In the genomic region with DNA sequence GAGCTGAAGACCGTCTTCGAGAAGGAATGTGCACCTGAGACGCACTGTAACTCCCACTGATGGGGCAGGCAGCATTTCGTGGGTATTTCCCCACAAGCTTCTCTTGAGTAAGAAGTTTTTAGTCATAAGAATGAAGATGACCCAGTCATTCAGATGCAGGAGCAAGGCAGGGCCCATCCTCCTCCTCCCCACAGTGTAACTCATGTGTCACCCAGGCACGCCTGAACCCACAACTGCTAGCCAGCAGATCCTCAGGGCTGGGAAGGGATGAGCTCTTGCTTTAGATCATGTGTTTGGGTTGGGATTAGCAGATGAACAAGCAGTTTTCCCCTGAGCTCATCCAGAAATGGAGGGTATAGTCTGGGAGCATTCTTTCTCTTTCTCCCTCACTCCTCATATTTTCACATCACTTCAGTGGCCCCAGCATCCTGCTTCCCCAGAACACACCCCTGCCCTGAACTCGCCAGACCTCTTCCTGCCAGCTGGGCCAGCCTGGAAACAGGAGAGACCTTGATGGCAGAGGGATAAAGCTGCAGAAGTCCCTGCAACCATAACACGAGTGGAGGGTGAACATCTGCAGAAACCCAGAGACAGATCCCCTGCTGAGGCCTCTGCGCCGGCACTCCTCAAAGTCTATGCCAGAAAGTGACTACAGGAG, we compare ENCODE assay signal across 16 cellular contexts.
A peak's percentile ranks its signal among the peaks of the same experiment; 100 is the strongest.
DNase-seq lines count a peak whose midpoint lies in the region; ATAC-seq, FAIRE-seq and TF ChIP-seq lines count a peak whose summit lies in the region.
"Had no signal": no experiment of that assay in that cellular context is flagged by ENCODE, and none has a peak within 500 bp of the region (broad histone marks: within the 10 kb centered on the region; RNA-seq: fewer than 3 reads in every experiment).

No MANE protein-coding gene starts in this region.

- no peak overlapping the region for H3K4me3 Mint-ChIP-seq in nephron progenitor cell
- H3K4me3 Mint-ChIP-seq: activated CD8-positive, alpha-beta memory T cell treated with anti-CD3 and anti-CD28 coated beads, Interleukin-2, amount 10 ng/mL, durations not matched to agents 7 days and 5 days; central memory CD8-positive, alpha-beta T cell had no signal

- H3K27ac Mint-ChIP-seq in nephron progenitor cell = peak overlapping the region; percentile 60
- H3K27ac Mint-ChIP-seq: activated CD8-positive, alpha-beta memory T cell treated with anti-CD3 and anti-CD28 coated beads, Interleukin-2, amount 10 ng/mL, durations not matched to agents 7 days and 5 days had no signal

- no peaks in the 10 kb centered on the region for H3K36me3 ChIP-seq in bronchial epithelial cell (ENCODE audit: control insufficient read depth, insufficient read depth, low read length)
- H3K36me3 ChIP-seq in heart right ventricle = peaks cover 0 to 14% (median 0%) of the 10 kb centered on the region in 9 donors

- H3K9me3 Mint-ChIP-seq in nephron progenitor cell = peaks cover 40% of the 10 kb centered on the region

- ATAC-seq in HG03045 (IDR thresholded peaks at IDR 0.05; ENCODE audit: unreplicated experiment) = no peak
- ATAC-seq in heart right ventricle = no peak
- ATAC-seq: activated CD8-positive, alpha-beta memory T cell treated with anti-CD3 and anti-CD28 coated beads, Interleukin-2, amount 10 ng/mL, durations not matched to agents 7 days and 5 days had no signal

- H3K27me3 ChIP-seq in bronchial epithelial cell (ENCODE audit: control insufficient read depth, insufficient read depth, low read length) (no peaks in the 10 kb centered on the region), heart right ventricle (no peaks in the 10 kb centered on the region)

- H3K4me1 Mint-ChIP-seq in nephron progenitor cell = no peaks in the 10 kb centered on the region
- H3K4me1 Mint-ChIP-seq: activated CD8-positive, alpha-beta memory T cell treated with anti-CD3 and anti-CD28 coated beads, Interleukin-2, amount 10 ng/mL, durations not matched to agents 7 days and 5 days had no signal

- 82 to 85% methylated on average over 9 of the region's 9 CpGs for WGBS in heart right ventricle, 2 donors

- FAIRE-seq in bronchial epithelial cell (lab: Jason Lieb, UNC) = peak; percentile 99
- no peak for FAIRE-seq in GM12891 (lab: Jason Lieb, UNC)

- peaks cover 0 to 14% (median 0%) of the 10 kb centered on the region in 11 donors for H3K9me3 ChIP-seq in heart right ventricle
- H3K9me3 ChIP-seq: psoas muscle, SK-N-SH had no signal

- TF ChIP-seq CTCF in AG10803 (conservative IDR thresholded peaks at IDR 0.05; ENCODE audit: low read length) (no peak), bronchial epithelial cell (IDR thresholded peaks at IDR 0.05; ENCODE audit: insufficient read depth, low read length, severe bottlenecking) (no peak), nephron progenitor cell (IDR thresholded peaks at IDR 0.05) (no peak), heart right ventricle (IDR thresholded peaks at IDR 0.05) (no peak)

- peaks cover 24% of the 10 kb centered on the region for H3K36me3 Mint-ChIP-seq in nephron progenitor cell (ENCODE audit: low read depth)
- H3K36me3 Mint-ChIP-seq: activated CD8-positive, alpha-beta memory T cell treated with anti-CD3 and anti-CD28 coated beads, Interleukin-2, amount 10 ng/mL, durations not matched to agents 7 days and 5 days had no signal

- H3K4me1 ChIP-seq in heart right ventricle = peaks cover 0 to 8% (median 1%) of the 10 kb centered on the region in 9 donors
- H3K4me1 ChIP-seq: psoas muscle had no signal

- no peak for TF ChIP-seq POLR2A in GM12891 (IDR thresholded peaks at IDR 0.05; ENCODE audit: low read depth, low read length)

- intact Hi-C loops in heart right ventricle (cut with DNase I) = no loop called here

- DNase-seq in AG10803 (ENCODE audit: low read depth) (peak; percentile 97), HS-5 (ENCODE audit: low read depth) (peak; percentile 86), bronchial epithelial cell (ENCODE audit: low read depth) (peak; percentile 94), nephron progenitor cell (no peak), NCI-H345 (lab: John Stamatoyannopoulos, UW) (no peak), heart right ventricle (no peak), GM12891 (ENCODE audit: insufficient read length, low spot score) (no peak)
- DNase-seq: activated CD8-positive, alpha-beta memory T cell treated with anti-CD3 and anti-CD28 coated beads, Interleukin-2, amount 10 ng/mL, durations not matched to agents 7 days and 5 days; activated naive CD4-positive, alpha-beta T cell treated with anti-CD3 and anti-CD28 coated beads, Interleukin-2, amount 50 U/mL, for 16 hours; erythroblast; psoas muscle; SK-N-SH; stimulated activated CD4-positive, alpha-beta T cell treated with anti-CD3 and anti-CD28 coated beads, Interleukin-2, amount 100 ng/mL, for 48 hours had no signal

- H3K27me3 Mint-ChIP-seq in nephron progenitor cell (ENCODE audit: low read depth, poor library complexity) = peaks cover 4% of the 10 kb centered on the region
- H3K27me3 Mint-ChIP-seq: activated CD8-positive, alpha-beta memory T cell treated with anti-CD3 and anti-CD28 coated beads, Interleukin-2, amount 10 ng/mL, durations not matched to agents 7 days and 5 days; central memory CD8-positive, alpha-beta T cell had no signal

- no peak overlapping the region for H3K4me3 ChIP-seq in AG10803 (ENCODE audit: low read length)
- H3K4me3 ChIP-seq in bronchial epithelial cell (ENCODE audit: low read depth, low read length) = no peak overlapping the region
- H3K4me3 ChIP-seq in heart right ventricle = no peak overlapping the region
- H3K4me3 ChIP-seq: psoas muscle had no signal

- H3K27ac ChIP-seq in heart right ventricle = no peak overlapping the region
- H3K27ac ChIP-seq: psoas muscle, VCaP had no signal

TF ChIP-seq in GM12891, 5 proteins besides CTCF, POLR2A, EP300 and RAD21:
- TF ChIP-seq SPI1 (IDR thresholded peaks at IDR 0.05; ENCODE audit: low read depth, low read length) = no peak
- TF ChIP-seq TAF1 (IDR thresholded peaks at IDR 0.05; ENCODE audit: low read depth, low read length) = no peak
- TF ChIP-seq PAX5 (IDR thresholded peaks at IDR 0.05; ENCODE audit: insufficient read depth, low read length, severe bottlenecking) = no peak
- TF ChIP-seq POLR2AphosphoS5 (IDR thresholded peaks at IDR 0.05; ENCODE audit: low read depth, low read length) = no peak
- TF ChIP-seq POU2F2 (IDR thresholded peaks at IDR 0.05; ENCODE audit: low read depth, low read length) = no peak
TF ChIP-seq in GM12891: peak in this region for 0.

Comparison
In these comparisons a context has a peak if more than half of its experiments do, and no peak if none do; other contexts are left out.
1. DNase-seq: peak in AG10803 (single experiment), HS-5 (single experiment) and bronchial epithelial cell (single experiment); none in nephron progenitor cell (single experiment), NCI-H345 (single experiment), heart right ventricle (0 of 2) and GM12891 (single experiment).